8 cellular contexts compared by ENCODE assay signal in the genomic region with DNA sequence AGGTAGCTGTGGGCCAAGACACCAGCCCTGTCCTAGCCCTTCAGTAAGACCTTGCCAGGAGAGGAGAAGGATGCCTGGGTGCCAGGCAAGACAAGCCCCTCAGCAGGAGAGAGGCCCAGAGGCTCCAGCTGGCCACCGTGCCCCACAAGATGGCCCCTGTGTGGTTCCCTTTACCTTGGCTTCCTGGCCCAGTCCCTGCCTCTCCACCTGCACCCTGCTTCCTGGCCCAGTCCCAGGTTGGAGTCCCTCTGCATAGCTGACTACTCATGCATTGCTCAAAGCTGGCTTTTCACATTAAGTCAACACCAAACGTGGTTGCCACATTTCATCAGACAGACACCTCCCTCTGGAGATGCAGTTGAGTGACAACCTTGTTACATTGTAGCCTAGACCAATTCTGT. TPM values are rescaled to one million over a fixed set of nuclear protein-coding genes. Genes with fewer than 3 reads are reported as not detected.
DNase-seq lines count a peak whose midpoint lies in the region; ATAC-seq and TF ChIP-seq lines count a peak whose summit lies in the region.

No MANE protein-coding gene starts in this region.

- H3K4me3 ChIP-seq in BLaER1 treated with 17β-estradiol and CSF1 and Interleukin-3, amounts not matched to agents 10 nM and 100 nM = no peak overlapping the region
- H3K4me3 ChIP-seq in GM06990 (replicated peaks; ENCODE audit: low read depth, low read length) (no peak overlapping the region), HAP-1 (no peak overlapping the region)

- H3K27ac Mint-ChIP-seq in T-cell (peak overlapping the region; percentile 48 to 84), progenitor cell of endocrine pancreas (no peak overlapping the region)

- POLR2A ChIA-PET in T-cell (lab: Charles Lee) = no interaction called here

- ATAC-seq in T-cell (replicated peaks in 1 of 4) (no peak), HG02798 (IDR thresholded peaks at IDR 0.05; ENCODE audit: poor library complexity, unreplicated experiment) (no peak), HG03342 (IDR thresholded peaks at IDR 0.05; ENCODE audit: unreplicated experiment) (no peak)

- H3K36me3 Mint-ChIP-seq in T-cell (peaks cover 6% of the 10 kb centered on the region), progenitor cell of endocrine pancreas (ENCODE audit: insufficient read depth) (peaks cover 4% of the 10 kb centered on the region)

- peaks cover 17 to 41% (median 35%) of the 10 kb centered on the region in 10 experiments for H3K4me1 ChIP-seq in BLaER1 treated with 17β-estradiol and CSF1 and Interleukin-3, amounts not matched to agents 10 nM and 100 nM
- H3K4me1 ChIP-seq in HAP-1 = no peaks in the 10 kb centered on the region

- H3K27me3 Mint-ChIP-seq in T-cell (peaks cover 2 to 8% of the 10 kb centered on the region in 2 donors), progenitor cell of endocrine pancreas (peaks cover 26% of the 10 kb centered on the region)

- H3K27me3 ChIP-seq in BLaER1 treated with 17β-estradiol and CSF1 and Interleukin-3, amounts not matched to agents 10 nM and 100 nM = peaks cover 37 to 45% (median 43%) of the 10 kb centered on the region in 11 experiments
- H3K27me3 ChIP-seq in GM06990 (replicated peaks; ENCODE audit: control insufficient read depth, insufficient read depth, low read length) (no peaks in the 10 kb centered on the region), HAP-1 (ENCODE audit: low read depth) (no peaks in the 10 kb centered on the region)

- CTCF ChIA-PET in T-cell (lab: Charles Lee) = no interaction called here

- H3K4me3 Mint-ChIP-seq in T-cell (peak overlapping the region in 2 of 3 donors; percentile 21 to 29), progenitor cell of endocrine pancreas (ENCODE audit: low read depth) (no peak overlapping the region)

- peaks cover 0 to 10% (median 0%) of the 10 kb centered on the region in 11 experiments; a peak in 8 of 22 replicates for H3K9me3 ChIP-seq in BLaER1 treated with 17β-estradiol and CSF1 and Interleukin-3, amounts not matched to agents 10 nM and 100 nM (replicated peaks in 1 of 11)
- H3K9me3 ChIP-seq in HAP-1 = no peaks in the 10 kb centered on the region

- H3K9ac ChIP-seq in BLaER1 treated with 17β-estradiol and CSF1 and Interleukin-3, amounts not matched to agents 10 nM and 100 nM = 0 out of 22 replicates have a peak overlapping the region, but pooled peaks of 2 of the 11 experiments have one; percentile 11 to 26

- in situ Hi-C loops in HAP-1 (cut with MboI; ENCODE audit: low sequenced_read_pairs) = loop anchor here (25.0 kb wide), 1 partner anchor 519 kb away; a partner anchor contains a TSS

- no peak for TF ChIP-seq CTCF in GM06990 (IDR thresholded peaks at IDR 0.05; ENCODE audit: insufficient read depth, low read length, poor library complexity, severe bottlenecking)
- no peak for TF ChIP-seq CTCF in progenitor cell of endocrine pancreas (IDR thresholded peaks at IDR 0.05; ENCODE audit: unreplicated experiment)

- H3K36me3 ChIP-seq in BLaER1 treated with 17β-estradiol and CSF1 and Interleukin-3, amounts not matched to agents 10 nM and 100 nM = peaks cover 21 to 38% (median 34%) of the 10 kb centered on the region in 11 experiments
- peaks cover 7% of the 10 kb centered on the region for H3K36me3 ChIP-seq in GM06990 (ENCODE audit: control insufficient read depth, insufficient read depth, low read length)
- H3K36me3 ChIP-seq in HAP-1 (replicated peaks) = peaks cover 20% of the 10 kb centered on the region

- DNase-seq in GM06990 (ENCODE audit: extremely low read depth, insufficient read length) = peak; percentile 22
- DNase-seq in T-cell = no peak
- DNase-seq in kidney tubule cell (ENCODE audit: low spot score) = peak; percentile 90
- no peak for DNase-seq in progenitor cell of endocrine pancreas (ENCODE audit: low spot score, unreplicated experiment)
- no peak for DNase-seq in HAP-1 (ENCODE audit: low spot score in 2 of 2)

- peak overlapping the region in 8 of 11 experiments; percentile 9 to 39 (median 20); a peak in 12 of 22 replicates for H3K4me2 ChIP-seq in BLaER1 treated with 17β-estradiol and CSF1 and Interleukin-3, amounts not matched to agents 10 nM and 100 nM

- peaks cover 5 to 25% (median 17%) of the 10 kb centered on the region in 3 donors for H3K4me1 Mint-ChIP-seq in T-cell
- peaks cover 2% of the 10 kb centered on the region for H3K4me1 Mint-ChIP-seq in progenitor cell of endocrine pancreas (ENCODE audit: low read depth)

- peaks cover 0 to 50% (median 37%) of the 10 kb centered on the region in 11 experiments; a peak in 18 of 22 replicates for H4K20me1 ChIP-seq in BLaER1 treated with 17β-estradiol and CSF1 and Interleukin-3, amounts not matched to agents 10 nM and 100 nM

- H3K27ac ChIP-seq in BLaER1 treated with 17β-estradiol and CSF1 and Interleukin-3, amounts not matched to agents 10 nM and 100 nM = peak overlapping the region in 5 of 11 experiments; percentile 6 to 23 (median 18); a peak in 3 of 22 replicates

- H3K9me3 Mint-ChIP-seq in T-cell = no peaks in the 10 kb centered on the region
- no peaks in the 10 kb centered on the region for H3K9me3 Mint-ChIP-seq in progenitor cell of endocrine pancreas (ENCODE audit: low read depth)

RNA-seq across cellular contexts. Expression of a gene that starts 4.0 kb away (rescaled TPM):
- total RNA-seq in T-cell = 1 to 10 TPM; 1.1 to 5.7 (median 1.7) TPM
- 3.0 and 3.3 TPM in 2 replicates for total RNA-seq in progenitor cell of endocrine pancreas

RNA-seq across cellular contexts. Expression of a gene that starts 9.7 kb away (rescaled TPM):
- 10 to 100 TPM; 16.1 to 31.9 (median 22.0) TPM for total RNA-seq in T-cell
- total RNA-seq in progenitor cell of endocrine pancreas = 27.1 and 32.9 TPM in 2 replicates

RNA-seq across cellular contexts. Expression of a gene that starts 12.5 kb away (rescaled TPM):
- total RNA-seq in T-cell = 1 to 10 TPM in 2 of 5 donors, under 1 TPM in 2, not detected in 1; 0.78 to 2.2 (median 1.3) TPM
- 0.93 and 1.5 TPM in 2 replicates for total RNA-seq in progenitor cell of endocrine pancreas

RNA-seq across cellular contexts. Expression of a gene that starts 15.9 kb away (rescaled TPM):
- total RNA-seq in T-cell (10 to 100 TPM; 44.3 to 73.7 (median 68.8) TPM), progenitor cell of endocrine pancreas (41.5 and 43.6 TPM in 2 replicates)

RNA-seq across cellular contexts. Expression of a gene that starts 21.9 kb away (rescaled TPM):
- total RNA-seq in T-cell (10 to 100 TPM; 21.1 to 45.6 (median 36.9) TPM), progenitor cell of endocrine pancreas (30.8 and 32.2 TPM in 2 replicates)

Comparison
In these comparisons a context has a peak if more than half of its experiments do, and no peak if none do; other contexts are left out.
1. DNase-seq: peak in GM06990 (single experiment) and kidney tubule cell (single experiment); none in T-cell (0 of 34), progenitor cell of endocrine pancreas (single experiment) and HAP-1 (0 of 2).